ENCODE assay signal across 2 cellular contexts in genomic region chr7:130772456-130772855, GRCh38. TPM values are rescaled to one million over a fixed set of nuclear protein-coding genes. Genes with fewer than 3 reads are reported as not detected.
"Had no signal": no experiment of that assay in that cellular context is flagged by ENCODE, and none has a peak within 500 bp of the region (broad histone marks: within the 10 kb centered on the region; RNA-seq: fewer than 3 reads in every experiment).

No MANE protein-coding gene starts in this region.

RNA-seq across cellular contexts. Expression of gene KLF14, which starts 38.4 kb away (rescaled TPM):
- total RNA-seq: G401 had no signal
- polyA plus RNA-seq: GM12878 had no signal
